ENCODE assay signal across 1 cellular context in the genomic region with DNA sequence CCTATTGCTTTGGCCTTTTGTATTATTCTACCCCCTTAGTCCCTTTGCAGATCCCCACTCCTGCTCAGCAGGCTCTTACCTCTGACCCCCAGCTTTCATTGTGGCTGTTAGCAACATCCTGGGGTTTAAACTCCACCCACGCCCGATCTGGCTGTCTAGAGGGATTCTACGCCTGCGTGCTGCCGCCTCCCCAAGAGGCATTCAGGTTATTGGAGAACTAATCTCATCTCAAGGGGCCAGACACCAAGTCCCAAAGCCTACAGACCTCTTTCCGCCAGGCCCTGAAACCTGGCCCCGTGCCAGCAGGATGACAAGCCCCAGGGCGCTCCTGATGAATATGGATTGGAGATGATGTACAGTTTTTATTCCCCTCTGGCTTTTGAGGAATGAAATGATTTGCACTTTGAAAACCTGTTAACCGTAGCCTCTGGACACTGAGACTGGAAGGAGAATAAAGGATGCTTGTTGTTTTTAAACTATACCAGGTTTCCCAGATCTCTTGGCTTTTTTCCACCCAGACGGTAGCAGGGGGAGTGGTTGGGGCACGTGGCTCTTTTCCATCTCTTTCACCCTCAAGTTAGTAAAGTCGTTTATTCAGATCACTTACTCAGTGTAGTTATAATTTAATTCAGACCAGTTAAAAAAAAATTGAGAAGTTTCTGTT.
TF ChIP-seq lines count a peak whose summit lies in the region.

No MANE protein-coding gene starts in this region.

TF ChIP-seq in K562, 482 proteins besides CTCF, POLR2A, EP300 and RAD21 (continued from another document and continues in another):
- no peak for TF ChIP-seq PRDM10 (IDR thresholded peaks at IDR 0.05; ENCODE audit: partially characterized antibody)
- TF ChIP-seq, protein P1, sequence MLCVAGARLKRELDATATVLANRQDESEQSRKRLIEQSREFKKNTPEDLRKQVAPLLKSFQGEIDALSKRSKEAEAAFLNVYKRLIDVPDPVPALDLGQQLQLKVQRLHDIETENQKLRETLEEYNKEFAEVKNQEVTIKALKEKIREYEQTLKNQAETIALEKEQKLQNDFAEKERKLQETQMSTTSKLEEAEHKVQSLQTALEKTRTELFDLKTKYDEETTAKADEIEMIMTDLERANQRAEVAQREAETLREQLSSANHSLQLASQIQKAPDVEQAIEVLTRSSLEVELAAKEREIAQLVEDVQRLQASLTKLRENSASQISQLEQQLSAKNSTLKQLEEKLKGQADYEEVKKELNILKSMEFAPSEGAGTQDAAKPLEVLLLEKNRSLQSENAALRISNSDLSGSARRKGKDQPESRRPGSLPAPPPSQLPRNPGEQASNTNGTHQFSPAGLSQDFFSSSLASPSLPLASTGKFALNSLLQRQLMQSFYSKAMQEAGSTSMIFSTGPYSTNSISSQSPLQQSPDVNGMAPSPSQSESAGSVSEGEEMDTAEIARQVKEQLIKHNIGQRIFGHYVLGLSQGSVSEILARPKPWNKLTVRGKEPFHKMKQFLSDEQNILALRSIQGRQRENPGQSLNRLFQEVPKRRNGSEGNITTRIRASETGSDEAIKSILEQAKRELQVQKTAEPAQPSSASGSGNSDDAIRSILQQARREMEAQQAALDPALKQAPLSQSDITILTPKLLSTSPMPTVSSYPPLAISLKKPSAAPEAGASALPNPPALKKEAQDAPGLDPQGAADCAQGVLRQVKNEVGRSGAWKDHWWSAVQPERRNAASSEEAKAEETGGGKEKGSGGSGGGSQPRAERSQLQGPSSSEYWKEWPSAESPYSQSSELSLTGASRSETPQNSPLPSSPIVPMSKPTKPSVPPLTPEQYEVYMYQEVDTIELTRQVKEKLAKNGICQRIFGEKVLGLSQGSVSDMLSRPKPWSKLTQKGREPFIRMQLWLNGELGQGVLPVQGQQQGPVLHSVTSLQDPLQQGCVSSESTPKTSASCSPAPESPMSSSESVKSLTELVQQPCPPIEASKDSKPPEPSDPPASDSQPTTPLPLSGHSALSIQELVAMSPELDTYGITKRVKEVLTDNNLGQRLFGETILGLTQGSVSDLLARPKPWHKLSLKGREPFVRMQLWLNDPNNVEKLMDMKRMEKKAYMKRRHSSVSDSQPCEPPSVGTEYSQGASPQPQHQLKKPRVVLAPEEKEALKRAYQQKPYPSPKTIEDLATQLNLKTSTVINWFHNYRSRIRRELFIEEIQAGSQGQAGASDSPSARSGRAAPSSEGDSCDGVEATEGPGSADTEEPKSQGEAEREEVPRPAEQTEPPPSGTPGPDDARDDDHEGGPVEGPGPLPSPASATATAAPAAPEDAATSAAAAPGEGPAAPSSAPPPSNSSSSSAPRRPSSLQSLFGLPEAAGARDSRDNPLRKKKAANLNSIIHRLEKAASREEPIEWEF (CRISPR knock-in tag; IDR thresholded peaks at IDR 0.05) = no peak
- no peak for TF ChIP-seq ZNF77 (CRISPR knock-in tag; IDR thresholded peaks at IDR 0.05)
- no peak for TF ChIP-seq GTF2A2 (tag; IDR thresholded peaks at IDR 0.05)
- TF ChIP-seq TBL1XR1 (IDR thresholded peaks at IDR 0.05; ENCODE audit: low read length in 2 of 2) = no peak
- TF ChIP-seq ZNF785 (CRISPR knock-in tag; IDR thresholded peaks at IDR 0.05) = no peak
- peak; percentile 99 for TF ChIP-seq NFIX (CRISPR knock-in tag; IDR thresholded peaks at IDR 0.05; ENCODE audit: low read depth)
- no peak for TF ChIP-seq CBX2 (IDR thresholded peaks at IDR 0.05; ENCODE audit: insufficient read depth, low read length, poor library complexity, severe bottlenecking)
- TF ChIP-seq FOXP1 (CRISPR knock-in tag; IDR thresholded peaks at IDR 0.05) = no peak
- TF ChIP-seq MTA2 (IDR thresholded peaks at IDR 0.05; ENCODE audit: low read depth) = peak; percentile 31; the same call in 1 of the 2 replicates
- peak; percentile 84 to 88 for TF ChIP-seq NRF1 (conservative IDR thresholded peaks at IDR 0.05 in 1 of 2, IDR thresholded peaks at IDR 0.05 in 1 of 2)
- TF ChIP-seq RBM14 (IDR thresholded peaks at IDR 0.05; ENCODE audit: borderline replicate concordance, insufficient read depth, low read depth, low read length) = no peak
- TF ChIP-seq ZNF436 (CRISPR knock-in tag; IDR thresholded peaks at IDR 0.05) = no peak
- TF ChIP-seq, protein P2, sequence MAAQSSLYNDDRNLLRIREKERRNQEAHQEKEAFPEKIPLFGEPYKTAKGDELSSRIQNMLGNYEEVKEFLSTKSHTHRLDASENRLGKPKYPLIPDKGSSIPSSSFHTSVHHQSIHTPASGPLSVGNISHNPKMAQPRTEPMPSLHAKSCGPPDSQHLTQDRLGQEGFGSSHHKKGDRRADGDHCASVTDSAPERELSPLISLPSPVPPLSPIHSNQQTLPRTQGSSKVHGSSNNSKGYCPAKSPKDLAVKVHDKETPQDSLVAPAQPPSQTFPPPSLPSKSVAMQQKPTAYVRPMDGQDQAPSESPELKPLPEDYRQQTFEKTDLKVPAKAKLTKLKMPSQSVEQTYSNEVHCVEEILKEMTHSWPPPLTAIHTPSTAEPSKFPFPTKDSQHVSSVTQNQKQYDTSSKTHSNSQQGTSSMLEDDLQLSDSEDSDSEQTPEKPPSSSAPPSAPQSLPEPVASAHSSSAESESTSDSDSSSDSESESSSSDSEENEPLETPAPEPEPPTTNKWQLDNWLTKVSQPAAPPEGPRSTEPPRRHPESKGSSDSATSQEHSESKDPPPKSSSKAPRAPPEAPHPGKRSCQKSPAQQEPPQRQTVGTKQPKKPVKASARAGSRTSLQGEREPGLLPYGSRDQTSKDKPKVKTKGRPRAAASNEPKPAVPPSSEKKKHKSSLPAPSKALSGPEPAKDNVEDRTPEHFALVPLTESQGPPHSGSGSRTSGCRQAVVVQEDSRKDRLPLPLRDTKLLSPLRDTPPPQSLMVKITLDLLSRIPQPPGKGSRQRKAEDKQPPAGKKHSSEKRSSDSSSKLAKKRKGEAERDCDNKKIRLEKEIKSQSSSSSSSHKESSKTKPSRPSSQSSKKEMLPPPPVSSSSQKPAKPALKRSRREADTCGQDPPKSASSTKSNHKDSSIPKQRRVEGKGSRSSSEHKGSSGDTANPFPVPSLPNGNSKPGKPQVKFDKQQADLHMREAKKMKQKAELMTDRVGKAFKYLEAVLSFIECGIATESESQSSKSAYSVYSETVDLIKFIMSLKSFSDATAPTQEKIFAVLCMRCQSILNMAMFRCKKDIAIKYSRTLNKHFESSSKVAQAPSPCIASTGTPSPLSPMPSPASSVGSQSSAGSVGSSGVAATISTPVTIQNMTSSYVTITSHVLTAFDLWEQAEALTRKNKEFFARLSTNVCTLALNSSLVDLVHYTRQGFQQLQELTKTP (IDR thresholded peaks at IDR 0.05; ENCODE audit: low read depth in 1 of 2, partially characterized antibody in 2 of 2) = no peak
- TF ChIP-seq, protein P3, sequence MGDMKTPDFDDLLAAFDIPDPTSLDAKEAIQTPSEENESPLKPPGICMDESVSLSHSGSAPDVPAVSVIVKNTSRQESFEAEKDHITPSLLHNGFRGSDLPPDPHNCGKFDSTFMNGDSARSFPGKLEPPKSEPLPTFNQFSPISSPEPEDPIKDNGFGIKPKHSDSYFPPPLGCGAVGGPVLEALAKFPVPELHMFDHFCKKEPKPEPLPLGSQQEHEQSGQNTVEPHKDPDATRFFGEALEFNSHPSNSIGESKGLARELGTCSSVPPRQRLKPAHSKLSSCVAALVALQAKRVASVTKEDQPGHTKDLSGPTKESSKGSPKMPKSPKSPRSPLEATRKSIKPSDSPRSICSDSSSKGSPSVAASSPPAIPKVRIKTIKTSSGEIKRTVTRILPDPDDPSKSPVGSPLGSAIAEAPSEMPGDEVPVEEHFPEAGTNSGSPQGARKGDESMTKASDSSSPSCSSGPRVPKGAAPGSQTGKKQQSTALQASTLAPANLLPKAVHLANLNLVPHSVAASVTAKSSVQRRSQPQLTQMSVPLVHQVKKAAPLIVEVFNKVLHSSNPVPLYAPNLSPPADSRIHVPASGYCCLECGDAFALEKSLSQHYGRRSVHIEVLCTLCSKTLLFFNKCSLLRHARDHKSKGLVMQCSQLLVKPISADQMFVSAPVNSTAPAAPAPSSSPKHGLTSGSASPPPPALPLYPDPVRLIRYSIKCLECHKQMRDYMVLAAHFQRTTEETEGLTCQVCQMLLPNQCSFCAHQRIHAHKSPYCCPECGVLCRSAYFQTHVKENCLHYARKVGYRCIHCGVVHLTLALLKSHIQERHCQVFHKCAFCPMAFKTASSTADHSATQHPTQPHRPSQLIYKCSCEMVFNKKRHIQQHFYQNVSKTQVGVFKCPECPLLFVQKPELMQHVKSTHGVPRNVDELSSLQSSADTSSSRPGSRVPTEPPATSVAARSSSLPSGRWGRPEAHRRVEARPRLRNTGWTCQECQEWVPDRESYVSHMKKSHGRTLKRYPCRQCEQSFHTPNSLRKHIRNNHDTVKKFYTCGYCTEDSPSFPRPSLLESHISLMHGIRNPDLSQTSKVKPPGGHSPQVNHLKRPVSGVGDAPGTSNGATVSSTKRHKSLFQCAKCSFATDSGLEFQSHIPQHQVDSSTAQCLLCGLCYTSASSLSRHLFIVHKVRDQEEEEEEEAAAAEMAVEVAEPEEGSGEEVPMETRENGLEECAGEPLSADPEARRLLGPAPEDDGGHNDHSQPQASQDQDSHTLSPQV (IDR thresholded peaks at IDR 0.05) = peak; percentile 70
- TF ChIP-seq, protein P4, sequence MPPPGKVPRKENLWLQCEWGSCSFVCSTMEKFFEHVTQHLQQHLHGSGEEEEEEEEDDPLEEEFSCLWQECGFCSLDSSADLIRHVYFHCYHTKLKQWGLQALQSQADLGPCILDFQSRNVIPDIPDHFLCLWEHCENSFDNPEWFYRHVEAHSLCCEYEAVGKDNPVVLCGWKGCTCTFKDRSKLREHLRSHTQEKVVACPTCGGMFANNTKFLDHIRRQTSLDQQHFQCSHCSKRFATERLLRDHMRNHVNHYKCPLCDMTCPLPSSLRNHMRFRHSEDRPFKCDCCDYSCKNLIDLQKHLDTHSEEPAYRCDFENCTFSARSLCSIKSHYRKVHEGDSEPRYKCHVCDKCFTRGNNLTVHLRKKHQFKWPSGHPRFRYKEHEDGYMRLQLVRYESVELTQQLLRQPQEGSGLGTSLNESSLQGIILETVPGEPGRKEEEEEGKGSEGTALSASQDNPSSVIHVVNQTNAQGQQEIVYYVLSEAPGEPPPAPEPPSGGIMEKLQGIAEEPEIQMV (tag; conservative IDR thresholded peaks at IDR 0.05; ENCODE audit: low read depth) = no peak
- peak; percentile 58 for TF ChIP-seq EHMT2 (IDR thresholded peaks at IDR 0.05)
- no peak for TF ChIP-seq SRSF1 (IDR thresholded peaks at IDR 0.05; ENCODE audit: low read depth, low read length)
- TF ChIP-seq ESRRB (CRISPR knock-in tag; IDR thresholded peaks at IDR 0.05; ENCODE audit: borderline replicate concordance) = no peak
- no peak for TF ChIP-seq CHCHD3 (CRISPR knock-in tag; IDR thresholded peaks at IDR 0.05)
- no peak for TF ChIP-seq THRAP3 (IDR thresholded peaks at IDR 0.05; ENCODE audit: borderline replicate concordance)
- no peak; a peak in 1 of 4 replicates for TF ChIP-seq ZNF639 (CRISPR knock-in tag; conservative IDR thresholded peaks at IDR 0.05 in 1 of 2, IDR thresholded peaks at IDR 0.05 in 1 of 2)
